In genomic region chr11:102402556-102402955, GRCh38 we compare ENCODE assay signal across 25 cellular contexts. TPM values are rescaled to one million over a fixed set of nuclear protein-coding genes. Genes with fewer than 3 reads are reported as not detected.
DNase-seq lines count a peak whose midpoint lies in the region; ATAC-seq, FAIRE-seq and TF ChIP-seq lines count a peak whose summit lies in the region.
"Had no signal": no experiment of that assay in that cellular context is flagged by ENCODE, and none has a peak within 500 bp of the region (broad histone marks: within the 10 kb centered on the region; RNA-seq: fewer than 3 reads in every experiment).

No MANE protein-coding gene starts in this region.

- no peak overlapping the region for H3K4me3 Mint-ChIP-seq in activated T-cell treated with anti-CD3 and anti-CD28 coated beads, Interleukin-2, amount 50 U/mL, for 72 hours
- H3K4me3 Mint-ChIP-seq in activated naive CD8-positive, alpha-beta T cell: no peak overlapping the region
- no peak overlapping the region for H3K4me3 Mint-ChIP-seq in GM23338

- H3K27ac Mint-ChIP-seq in activated T-cell treated with anti-CD3 and anti-CD28 coated beads, Interleukin-2, amount 50 U/mL, for 72 hours: peak overlapping the region; percentile 73
- peak overlapping the region; percentile 77 for H3K27ac Mint-ChIP-seq in activated naive CD8-positive, alpha-beta T cell
- no peak overlapping the region for H3K27ac Mint-ChIP-seq in GM23338

- POLR2A ChIA-PET in Panc1 (lab: Charles Lee): interaction anchor here (0.6 kb wide), 1 partner anchor 170 kb away, joined by 3 read pairs; no protein-coding TSS in a partner anchor

- H3K27me3 Mint-ChIP-seq in activated T-cell treated with anti-CD3 and anti-CD28 coated beads, Interleukin-2, amount 50 U/mL, for 72 hours (ENCODE audit: low read depth): no peaks in the 10 kb centered on the region
- H3K27me3 Mint-ChIP-seq in activated naive CD8-positive, alpha-beta T cell: no peaks in the 10 kb centered on the region
- H3K27me3 Mint-ChIP-seq in GM23338 (ENCODE audit: insufficient read depth, low read depth, poor library complexity): peaks cover 4% of the 10 kb centered on the region

- H3K36me3 ChIP-seq in Panc1 (ENCODE audit: control insufficient read depth, insufficient read depth, low read length) (peaks cover 30% of the 10 kb centered on the region), GM23338 (ENCODE audit: insufficient read depth) (no peaks in the 10 kb centered on the region; the same call in 1 of the 2 replicates), kidney (ENCODE audit: control insufficient read depth in 1 of 2, insufficient read depth in 2 of 2, low read length in 2 of 2) (peaks cover 2 to 10% of the 10 kb centered on the region in 2 donors)

- DNase-seq in activated T-cell treated with anti-CD3 and anti-CD28 coated beads, Interleukin-2, amount 50 U/mL, for 72 hours: no peak
- DNase-seq in activated T-cell treated with anti-CD3 and anti-CD28 coated beads for 4 hours: no peak
- no peak for DNase-seq in Panc1 (ENCODE audit: low read depth, low spot score)
- no peak for DNase-seq in GM23338 (ENCODE audit: low spot score)
- no peak for DNase-seq in NCI-H2029 (lab: John Stamatoyannopoulos, UW)
- no peak for DNase-seq in superior temporal gyrus (ENCODE audit: extremely low spot score)
- DNase-seq in kidney: no peak
- DNase-seq: activated CD4-positive, alpha-beta T cell treated with anti-CD3 and anti-CD28 coated beads, Interleukin-2, amount 50 U/mL, for 4 hours; activated T-cell treated with anti-CD3 and anti-CD28 coated beads, Interleukin-2, amount 50 U/mL, for 48 hours; cerebellar nuclear complex; EL; NCI-H1048; NCI-H1694 treated with DMSO at 0.1 percent for 48 hours; NCI-H2171 treated with DMSO at 0.1 percent for 48 hours; NCI-H524 treated with DMSO at 0.1 percent for 48 hours; nucleus accumbens; retina; small intestine; stimulated activated CD4-positive, alpha-beta T cell treated with anti-CD3 and anti-CD28 coated beads, Interleukin-2, amount 100 ng/mL, for 24 hours; T-helper 2 cell; upper lobe of left lung had no signal

- no peak overlapping the region for H3K4me3 ChIP-seq in Panc1 (ENCODE audit: low read depth in 2 of 2, low read length in 2 of 2)
- H3K4me3 ChIP-seq in GM23338: no peak overlapping the region
- no peak overlapping the region for H3K4me3 ChIP-seq in kidney (ENCODE audit: low read length in 2 of 2)
- H3K4me3 ChIP-seq: BLaER1, upper lobe of left lung had no signal

- in situ Hi-C loops in Panc1 (cut with HindIII; ENCODE audit: low pct_unique_long_range_greater_than_20kb, low sequenced_read_pairs): no loop called here

- TF ChIP-seq CTCF in Panc1 (IDR thresholded peaks at IDR 0.05) (no peak), GM23338 (conservative IDR thresholded peaks at IDR 0.05; ENCODE audit: low read depth in 2 of 2) (no peak), kidney (IDR thresholded peaks at IDR 0.05; ENCODE audit: borderline replicate concordance, extremely low read depth, insufficient read depth) (no peak)

- H3K9me2 ChIP-seq in GM23338 (ENCODE audit: insufficient read depth): no peaks in the 10 kb centered on the region

- H3K79me2 ChIP-seq in GM23338 (replicated peaks; ENCODE audit: insufficient read depth): peaks cover 12% of the 10 kb centered on the region; the same call in 1 of the 2 replicates

- BruUV-seq in Panc1 (replicated peaks; lab: Mats Ljungman, UMichigan): no TSS peak

- peaks cover 71% of the 10 kb centered on the region for H3K4me1 Mint-ChIP-seq in activated T-cell treated with anti-CD3 and anti-CD28 coated beads, Interleukin-2, amount 50 U/mL, for 72 hours (ENCODE audit: low read depth)
- H3K4me1 Mint-ChIP-seq in activated naive CD8-positive, alpha-beta T cell (ENCODE audit: low read depth): peaks cover 73% of the 10 kb centered on the region
- H3K4me1 Mint-ChIP-seq in GM23338: peaks cover 2% of the 10 kb centered on the region

- no peaks in the 10 kb centered on the region for H3F3A ChIP-seq in GM23338 (replicated peaks; ENCODE audit: low read depth)

- no peak overlapping the region for H3K4me2 ChIP-seq in GM23338
- H3K4me2 ChIP-seq: BLaER1 had no signal

- no peak overlapping the region for H2AFZ ChIP-seq in GM23338

- H3K27ac ChIP-seq in Panc1 (ENCODE audit: low read length): peak overlapping the region; percentile 36; the same call in 1 of the 2 replicates
- no peak overlapping the region for H3K27ac ChIP-seq in GM23338 (ENCODE audit: low read depth)
- H3K27ac ChIP-seq in kidney (ENCODE audit: low read depth in 2 of 2, low read length in 2 of 2): no peak overlapping the region
- H3K27ac ChIP-seq: BLaER1, epithelial cell of prostate had no signal

- peaks cover 8% of the 10 kb centered on the region; the same call in 1 of the 2 replicates for H4K20me1 ChIP-seq in GM23338 (replicated peaks; ENCODE audit: insufficient read depth)

- H3K9ac ChIP-seq in kidney (ENCODE audit: low read length in 2 of 2): no peak overlapping the region
- H3K9ac ChIP-seq: BLaER1 had no signal

- intact Hi-C loops in Panc1 (cut with micrococcal nuclease; ENCODE audit: unreplicated experiment): loop anchor here (5.0 kb wide), 1 partner anchor 95 kb away; no protein-coding TSS in a partner anchor
- intact Hi-C loops in kidney (cut with DNase I): no loop called here

- H3K36me3 Mint-ChIP-seq in activated T-cell treated with anti-CD3 and anti-CD28 coated beads, Interleukin-2, amount 50 U/mL, for 72 hours (ENCODE audit: insufficient read depth in 2 of 2): peaks cover 10 to 36% of the 10 kb centered on the region in 2 donors
- peaks cover 19% of the 10 kb centered on the region for H3K36me3 Mint-ChIP-seq in activated naive CD8-positive, alpha-beta T cell
- peaks cover 18% of the 10 kb centered on the region; the same call in 2 of the 3 replicates for H3K36me3 Mint-ChIP-seq in GM23338 (ENCODE audit: low read depth)

- H3K9me3 ChIP-seq in Panc1 (ENCODE audit: control insufficient read depth, insufficient read depth, low read depth, low read length) (no peaks in the 10 kb centered on the region), kidney (ENCODE audit: control insufficient read depth in 1 of 2, low read length in 2 of 2) (no peaks in the 10 kb centered on the region)
- H3K9me3 ChIP-seq: BLaER1, upper lobe of left lung had no signal

- no peaks in the 10 kb centered on the region for H3K9me3 Mint-ChIP-seq in activated T-cell treated with anti-CD3 and anti-CD28 coated beads, Interleukin-2, amount 50 U/mL, for 72 hours
- no peaks in the 10 kb centered on the region for H3K9me3 Mint-ChIP-seq in activated naive CD8-positive, alpha-beta T cell (ENCODE audit: low read depth)
- no peaks in the 10 kb centered on the region for H3K9me3 Mint-ChIP-seq in GM23338

- no peak for ATAC-seq in activated T-cell treated with anti-CD3 and anti-CD28 coated beads, Interleukin-2, amount 50 U/mL, for 72 hours (replicated peaks in 1 of 2)
- ATAC-seq in Panc1: no peak
- no peak for ATAC-seq in GM23338
- ATAC-seq: HCT116 had no signal

- H3K27me3 ChIP-seq in Panc1 (ENCODE audit: control insufficient read depth, insufficient read depth, low read length) (no peaks in the 10 kb centered on the region), GM23338 (ENCODE audit: insufficient read depth) (no peaks in the 10 kb centered on the region)
- H3K27me3 ChIP-seq: BLaER1, upper lobe of left lung had no signal

- peaks cover 38% of the 10 kb centered on the region for H3K4me1 ChIP-seq in Panc1 (ENCODE audit: control insufficient read depth, insufficient read depth, low read length)
- no peaks in the 10 kb centered on the region for H3K4me1 ChIP-seq in GM23338 (ENCODE audit: insufficient read depth)
- peaks cover 0 to 4% of the 10 kb centered on the region in 2 donors for H3K4me1 ChIP-seq in kidney (ENCODE audit: control insufficient read depth in 1 of 2, insufficient read depth in 1 of 2, low read depth in 1 of 2, low read length in 2 of 2)

- FAIRE-seq in kidney (lab: Jason Lieb, UNC): no peak
- FAIRE-seq: small intestine had no signal

- CTCF ChIA-PET in Panc1 (lab: Charles Lee): interaction anchor here (0.6 kb wide), 1 partner anchor 10 kb away, joined by 3 read pairs; no protein-coding TSS in a partner anchor

TF ChIP-seq in GM23338, 12 proteins besides CTCF, POLR2A, EP300 and RAD21 (continues in another document):
- TF ChIP-seq NANOG (IDR thresholded peaks at IDR 0.05; ENCODE audit: borderline replicate concordance) (no peak), CREB1 (CRISPR knock-in tag; IDR thresholded peaks at IDR 0.05; ENCODE audit: low read depth) (no peak), POLR2AphosphoS5 (IDR thresholded peaks at IDR 0.05; ENCODE audit: low read depth) (no peak), ZNF331 (CRISPR knock-in tag; IDR thresholded peaks at IDR 0.05; ENCODE audit: low read depth) (no peak), ZNF114 (CRISPR knock-in tag; IDR thresholded peaks at IDR 0.05) (no peak), EZH2phosphoT487 (IDR thresholded peaks at IDR 0.05; ENCODE audit: unreplicated experiment) (no peak)

RNA-seq across cellular contexts. Expression of gene TMEM123, which starts 50.0 kb away (rescaled TPM):
- 100 to 1,000 TPM; 279 to 347 TPM for total RNA-seq in activated T-cell treated with anti-CD3 and anti-CD28 coated beads, Interleukin-2, amount 50 U/mL, for 72 hours
- total RNA-seq in Panc1 (2021; ENCODE audit: unreplicated experiment) (383 TPM), kidney (143 TPM)
- polyA plus RNA-seq in Panc1 (2012; ENCODE audit: insufficient read length): 252 TPM
- 61.0 and 63.0 TPM in 2 replicates for total RNA-seq in GM23338 (2014; rRNA removed; shearing (Covaris generic))
- polyA plus RNA-seq in GM23338 (2016; fragmentation: Nextera tagmentation; extraction: Ambion mirVana) (37.6 and 44.1 TPM in 2 replicates), kidney (ENCODE audit: insufficient read depth, low read depth, low replicate concordance) (57.0 TPM)

RNA-seq across cellular contexts. Expression of gene BIRC2, which starts 55.5 kb away (rescaled TPM):
- total RNA-seq in activated T-cell treated with anti-CD3 and anti-CD28 coated beads, Interleukin-2, amount 50 U/mL, for 72 hours: 10 to 100 TPM; 38.3 to 44.4 TPM
- total RNA-seq in Panc1 (2021; ENCODE audit: unreplicated experiment): 76.8 TPM
- polyA plus RNA-seq in Panc1 (2012; ENCODE audit: insufficient read length): 29.4 TPM
- total RNA-seq in GM23338 (2014; rRNA removed; shearing (Covaris generic)): 25.2 and 38.2 TPM in 2 replicates
- 15.3 and 15.7 TPM in 2 replicates for polyA plus RNA-seq in GM23338 (2016; fragmentation: Nextera tagmentation; extraction: Ambion mirVana)
- 42.4 TPM for total RNA-seq in kidney
- polyA plus RNA-seq in kidney (ENCODE audit: insufficient read depth, low read depth, low replicate concordance): 34.0 TPM
